ENCODE assay signal across 14 cellular contexts in genomic region chr12:4034926-4035325, GRCh38.
"Had no signal": no experiment of that assay in that cellular context is flagged by ENCODE, and none has a peak within 500 bp of the region (broad histone marks: within the 10 kb centered on the region; RNA-seq: fewer than 3 reads in every experiment).

No MANE protein-coding gene starts in this region.

- H3K27ac Mint-ChIP-seq: activated T-helper 1 cell treated with anti-CD3 and anti-CD28 coated beads, Interleukin-12 subunit alpha, Interleukin-12 subunit beta, Interleukin-2, Interleukin-4 antibody, amounts not matched to agents 30 ng/mL and 10 ng/mL and 1 ng/mL, durations not matched to agents 14 hours and 24 hours and 36 hours; immature natural killer cell; natural killer cell; T-helper 1 cell treated with Interleukin-12 subunit alpha and Interleukin-12 subunit beta and Interleukin-4 antibody, amounts not matched to agents 30 μg/mL and 1 μg/mL, for 36 hours had no signal

- H3K9me3 Mint-ChIP-seq: activated T-helper 1 cell treated with anti-CD3 and anti-CD28 coated beads, Interleukin-12 subunit alpha, Interleukin-12 subunit beta, Interleukin-2, Interleukin-4 antibody, amounts not matched to agents 30 ng/mL and 10 ng/mL and 1 ng/mL, durations not matched to agents 14 hours and 24 hours and 36 hours; immature natural killer cell; natural killer cell; T-helper 1 cell treated with Interleukin-12 subunit alpha and Interleukin-12 subunit beta and Interleukin-4 antibody, amounts not matched to agents 30 μg/mL and 1 μg/mL, for 36 hours; type B pancreatic cell had no signal

- DNase-seq: activated CD4-positive, alpha-beta T cell treated with anti-CD3 and anti-CD28 coated beads for 48 hours; activated naive CD4-positive, alpha-beta T cell; effector CD8-positive, alpha-beta T cell; immature natural killer cell; lower lobe of right lung; natural killer cell; psoas muscle; stimulated activated naive CD4-positive, alpha-beta T cell treated with Interleukin-2 at 50 U/mL for 16 hours had no signal

- H3K9me3 ChIP-seq: lower lobe of right lung, psoas muscle had no signal

- H3K4me3 ChIP-seq: cardiac muscle cell, coronary artery, lower lobe of right lung, psoas muscle had no signal

- ATAC-seq: lower lobe of right lung, natural killer cell, psoas muscle, sciatic nerve had no signal

- H3K36me3 ChIP-seq: cardiac muscle cell, lower lobe of right lung had no signal

- H3K4me3 Mint-ChIP-seq: activated T-helper 1 cell treated with anti-CD3 and anti-CD28 coated beads, Interleukin-12 subunit alpha, Interleukin-12 subunit beta, Interleukin-2, Interleukin-4 antibody, amounts not matched to agents 30 ng/mL and 10 ng/mL and 1 ng/mL, durations not matched to agents 14 hours and 24 hours and 36 hours; immature natural killer cell; natural killer cell; T-helper 1 cell treated with Interleukin-12 subunit alpha and Interleukin-12 subunit beta and Interleukin-4 antibody, amounts not matched to agents 30 μg/mL and 1 μg/mL, for 36 hours; type B pancreatic cell had no signal

- H3K36me3 Mint-ChIP-seq: immature natural killer cell, natural killer cell, type B pancreatic cell had no signal

- H3K27ac ChIP-seq: cardiac muscle cell, coronary artery, lower lobe of right lung, psoas muscle had no signal
